Comparison of ENCODE assay signal across 27 cellular contexts in the genomic region with DNA sequence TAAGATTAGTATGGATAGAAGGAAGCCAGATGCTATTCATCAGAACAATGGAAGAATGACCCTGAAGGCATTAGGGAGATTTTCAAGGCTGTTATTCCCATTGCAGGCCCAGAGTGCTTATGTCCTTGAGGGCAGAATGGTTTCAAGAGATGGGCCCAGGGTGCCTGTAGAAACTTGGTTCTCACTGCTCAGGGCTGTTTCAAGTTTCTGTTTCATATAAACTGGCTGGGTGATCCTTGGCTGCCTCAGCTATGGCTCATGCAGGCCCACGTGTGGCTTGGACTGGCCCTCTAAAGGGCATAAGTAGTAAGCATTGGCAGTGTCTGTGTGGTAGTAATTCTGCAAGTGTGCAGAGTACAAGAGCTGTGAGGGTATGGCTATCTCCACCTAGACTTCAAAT.
DNase-seq lines count a peak whose midpoint lies in the region; ATAC-seq and TF ChIP-seq lines count a peak whose summit lies in the region.
"Had no signal": no experiment of that assay in that cellular context is flagged by ENCODE, and none has a peak within 500 bp of the region (broad histone marks: within the 10 kb centered on the region; RNA-seq: fewer than 3 reads in every experiment).

No MANE protein-coding gene starts in this region.

- no peak overlapping the region for H2BK5ac ChIP-seq in mesendoderm (ENCODE audit: low read length)

- no peak overlapping the region for H2AK5ac ChIP-seq in mesendoderm (ENCODE audit: low read length)

- H2AFZ ChIP-seq in GM23338 = no peak overlapping the region

- H3K27ac Mint-ChIP-seq in nephron progenitor cell (no peak overlapping the region), GM23338 (no peak overlapping the region)
- H3K27ac Mint-ChIP-seq: activated B cell treated with CpG ODN at 0.5 μM for 24 hours; activated naive CD8-positive, alpha-beta T cell treated with anti-CD3 and anti-CD28 coated beads for 36 hours; activated T-cell treated with anti-CD3 and anti-CD28 coated beads, Interleukin-2, amount 50 U/mL, for 24 hours; B cell; CD8-positive, alpha-beta T cell; stimulated activated naive CD8-positive, alpha-beta T cell treated with anti-CD3 and anti-CD28 coated beads, Interleukin-15, Interleukin-2, amounts not matched to agents 100 ng/mL and 50 ng/mL, for 24 hours had no signal

- H3K27me3 Mint-ChIP-seq in nephron progenitor cell (ENCODE audit: low read depth, poor library complexity) (peaks cover 3% of the 10 kb centered on the region), GM23338 (ENCODE audit: insufficient read depth, low read depth, poor library complexity) (peaks cover 2% of the 10 kb centered on the region)
- H3K27me3 Mint-ChIP-seq: activated B cell treated with CpG ODN at 0.5 μM for 24 hours; activated naive CD8-positive, alpha-beta T cell treated with anti-CD3 and anti-CD28 coated beads for 36 hours; activated T-cell treated with anti-CD3 and anti-CD28 coated beads, Interleukin-2, amount 50 U/mL, for 24 hours; stimulated activated naive CD8-positive, alpha-beta T cell treated with anti-CD3 and anti-CD28 coated beads, Interleukin-15, Interleukin-2, amounts not matched to agents 100 ng/mL and 50 ng/mL, for 24 hours had no signal

- H3K79me1 ChIP-seq in mesendoderm (ENCODE audit: low read length) = no peaks in the 10 kb centered on the region

- H3K9me2 ChIP-seq in GM23338 (ENCODE audit: insufficient read depth) = no peaks in the 10 kb centered on the region; the same call in 1 of the 2 replicates

- no peaks in the 10 kb centered on the region for H3F3A ChIP-seq in GM23338 (replicated peaks; ENCODE audit: low read depth)

- H3K56ac ChIP-seq in mesendoderm (ENCODE audit: low read length) = no peak overlapping the region

- no peaks in the 10 kb centered on the region for H3K36me3 Mint-ChIP-seq in nephron progenitor cell (ENCODE audit: low read depth)
- H3K36me3 Mint-ChIP-seq in GM23338 (ENCODE audit: low read depth) = no peaks in the 10 kb centered on the region
- H3K36me3 Mint-ChIP-seq: activated naive CD8-positive, alpha-beta T cell treated with anti-CD3 and anti-CD28 coated beads for 36 hours; CD8-positive, alpha-beta T cell had no signal

- no peak overlapping the region for H3K9ac ChIP-seq in mesendoderm (ENCODE audit: low read length)

- no peak overlapping the region for H4K8ac ChIP-seq in mesendoderm (ENCODE audit: low read depth, low read length)

- H3K4me3 Mint-ChIP-seq in nephron progenitor cell (no peak overlapping the region), GM23338 (no peak overlapping the region)
- H3K4me3 Mint-ChIP-seq: activated B cell treated with CpG ODN at 0.5 μM for 24 hours; activated naive CD8-positive, alpha-beta T cell treated with anti-CD3 and anti-CD28 coated beads for 36 hours; activated T-cell treated with anti-CD3 and anti-CD28 coated beads, Interleukin-2, amount 50 U/mL, for 24 hours; B cell; CD8-positive, alpha-beta T cell; stimulated activated naive CD8-positive, alpha-beta T cell treated with anti-CD3 and anti-CD28 coated beads, Interleukin-15, Interleukin-2, amounts not matched to agents 100 ng/mL and 50 ng/mL, for 24 hours had no signal

- H3K23ac ChIP-seq in mesendoderm (ENCODE audit: low read length) = no peak overlapping the region

- H3K4me2 ChIP-seq in mesendoderm (ENCODE audit: low read length) = no peak overlapping the region
- H3K4me2 ChIP-seq in GM23338 = no peak overlapping the region

- H2BK120ac ChIP-seq in mesendoderm (ENCODE audit: low read depth, low read length) = no peak overlapping the region

- H3K9me3 Mint-ChIP-seq in nephron progenitor cell = no peaks in the 10 kb centered on the region
- no peaks in the 10 kb centered on the region; the same call in 2 of the 3 replicates for H3K9me3 Mint-ChIP-seq in GM23338
- H3K9me3 Mint-ChIP-seq: activated B cell treated with CpG ODN at 0.5 μM for 24 hours; activated naive CD8-positive, alpha-beta T cell treated with anti-CD3 and anti-CD28 coated beads for 36 hours; activated T-cell treated with anti-CD3 and anti-CD28 coated beads, Interleukin-2, amount 50 U/mL, for 24 hours; CD8-positive, alpha-beta T cell; stimulated activated naive CD8-positive, alpha-beta T cell treated with anti-CD3 and anti-CD28 coated beads, Interleukin-15, Interleukin-2, amounts not matched to agents 100 ng/mL and 50 ng/mL, for 24 hours had no signal

- H3K4me1 ChIP-seq in mesendoderm (ENCODE audit: control insufficient read depth, low read depth, low read length) (no peaks in the 10 kb centered on the region), GM23338 (ENCODE audit: insufficient read depth) (no peaks in the 10 kb centered on the region)
- H3K4me1 ChIP-seq: vagina had no signal

- no peaks in the 10 kb centered on the region for H3K79me2 ChIP-seq in mesendoderm (ENCODE audit: control insufficient read depth, insufficient read depth, low read length)
- no peaks in the 10 kb centered on the region for H3K79me2 ChIP-seq in GM23338 (replicated peaks; ENCODE audit: insufficient read depth)

- no peak overlapping the region for H2BK15ac ChIP-seq in mesendoderm (replicated peaks; ENCODE audit: low read depth)

- H3K27ac ChIP-seq in mesendoderm (ENCODE audit: low read depth, low read length) = no peak overlapping the region
- no peak overlapping the region for H3K27ac ChIP-seq in GM23338 (ENCODE audit: low read depth)
- H3K27ac ChIP-seq: ovary, RWPE1, vagina had no signal

- H3K4me3 ChIP-seq in mesendoderm (ENCODE audit: low read length) (no peak overlapping the region), GM23338 (no peak overlapping the region)
- H3K4me3 ChIP-seq: ovary, vagina had no signal

- no CpG with 5 or more reads among the region's 1 CpG for WGBS in mesendoderm (ENCODE audit: extremely low coverage, insufficient coverage, low lambda C conversion rate)

- no peak overlapping the region for H4K5ac ChIP-seq in mesendoderm (ENCODE audit: low read length)

- ATAC-seq in GM19324 (IDR thresholded peaks at IDR 0.05; ENCODE audit: low FRiP score, unreplicated experiment) = peak; percentile 82
- peak; percentile 56 for ATAC-seq in HG02763 (IDR thresholded peaks at IDR 0.05; ENCODE audit: unreplicated experiment)
- ATAC-seq in GM23338 = no peak
- ATAC-seq: CD8-positive, alpha-beta T cell; HepG2; left cardiac atrium had no signal

- no peaks in the 10 kb centered on the region for H4K20me1 ChIP-seq in GM23338 (replicated peaks; ENCODE audit: insufficient read depth)

- H3K27me3 ChIP-seq in mesendoderm (ENCODE audit: insufficient read depth, low read length, poor library complexity) (no peaks in the 10 kb centered on the region), GM23338 (ENCODE audit: insufficient read depth) (no peaks in the 10 kb centered on the region)
- H3K27me3 ChIP-seq: ovary, vagina had no signal

- H3K4me1 Mint-ChIP-seq in nephron progenitor cell (peaks cover 14% of the 10 kb centered on the region), GM23338 (no peaks in the 10 kb centered on the region; the same call in 2 of the 3 replicates)
- H3K4me1 Mint-ChIP-seq: activated B cell treated with CpG ODN at 0.5 μM for 24 hours; activated naive CD8-positive, alpha-beta T cell treated with anti-CD3 and anti-CD28 coated beads for 36 hours; B cell had no signal

- peak; percentile 24 for DNase-seq in RPMI7951 (ENCODE audit: low read depth)
- DNase-seq in mesendoderm = peak; percentile 54
- no peak for DNase-seq in NCI-H345 (lab: John Stamatoyannopoulos, UW)
- DNase-seq in Ammon's horn (ENCODE audit: low spot score) = no peak
- DNase-seq in nephron progenitor cell = no peak
- DNase-seq in GM23338 (ENCODE audit: low spot score) = no peak
- DNase-seq: activated B cell treated with CpG ODN at 0.5 μM for 24 hours; activated CD4-positive, alpha-beta T cell treated with anti-CD3 and anti-CD28 coated beads, Interleukin-2, amount 50 U/mL, for 1 hour; activated gamma-delta T cell; activated naive CD8-positive, alpha-beta T cell treated with anti-CD3 and anti-CD28 coated beads for 36 hours; activated T-cell treated with anti-CD3 and anti-CD28 coated beads, Interleukin-2, amount 50 U/mL, for 24 hours; anterior cingulate cortex; CD8-positive, alpha-beta T cell; H7; hypothalamus; left cardiac atrium; NCI-H446; NCI-H774; ovary; small intestine had no signal

- H3K18ac ChIP-seq in mesendoderm (ENCODE audit: low read length) = no peak overlapping the region

- H3K4ac ChIP-seq in mesendoderm (ENCODE audit: low read depth, low read length) = no peak overlapping the region

- H3K36me3 ChIP-seq in mesendoderm (ENCODE audit: control insufficient read depth, insufficient read depth, low read length) (no peaks in the 10 kb centered on the region), GM23338 (ENCODE audit: insufficient read depth) (no peaks in the 10 kb centered on the region)
- H3K36me3 ChIP-seq: ovary, vagina had no signal

- no peak for TF ChIP-seq CTCF in nephron progenitor cell (IDR thresholded peaks at IDR 0.05)
- TF ChIP-seq CTCF in GM23338 (conservative IDR thresholded peaks at IDR 0.05; ENCODE audit: low read depth in 2 of 2) = no peak

TF ChIP-seq in GM23338, 12 proteins besides CTCF, POLR2A, EP300 and RAD21 (continues in another document):
- TF ChIP-seq, protein P1, sequence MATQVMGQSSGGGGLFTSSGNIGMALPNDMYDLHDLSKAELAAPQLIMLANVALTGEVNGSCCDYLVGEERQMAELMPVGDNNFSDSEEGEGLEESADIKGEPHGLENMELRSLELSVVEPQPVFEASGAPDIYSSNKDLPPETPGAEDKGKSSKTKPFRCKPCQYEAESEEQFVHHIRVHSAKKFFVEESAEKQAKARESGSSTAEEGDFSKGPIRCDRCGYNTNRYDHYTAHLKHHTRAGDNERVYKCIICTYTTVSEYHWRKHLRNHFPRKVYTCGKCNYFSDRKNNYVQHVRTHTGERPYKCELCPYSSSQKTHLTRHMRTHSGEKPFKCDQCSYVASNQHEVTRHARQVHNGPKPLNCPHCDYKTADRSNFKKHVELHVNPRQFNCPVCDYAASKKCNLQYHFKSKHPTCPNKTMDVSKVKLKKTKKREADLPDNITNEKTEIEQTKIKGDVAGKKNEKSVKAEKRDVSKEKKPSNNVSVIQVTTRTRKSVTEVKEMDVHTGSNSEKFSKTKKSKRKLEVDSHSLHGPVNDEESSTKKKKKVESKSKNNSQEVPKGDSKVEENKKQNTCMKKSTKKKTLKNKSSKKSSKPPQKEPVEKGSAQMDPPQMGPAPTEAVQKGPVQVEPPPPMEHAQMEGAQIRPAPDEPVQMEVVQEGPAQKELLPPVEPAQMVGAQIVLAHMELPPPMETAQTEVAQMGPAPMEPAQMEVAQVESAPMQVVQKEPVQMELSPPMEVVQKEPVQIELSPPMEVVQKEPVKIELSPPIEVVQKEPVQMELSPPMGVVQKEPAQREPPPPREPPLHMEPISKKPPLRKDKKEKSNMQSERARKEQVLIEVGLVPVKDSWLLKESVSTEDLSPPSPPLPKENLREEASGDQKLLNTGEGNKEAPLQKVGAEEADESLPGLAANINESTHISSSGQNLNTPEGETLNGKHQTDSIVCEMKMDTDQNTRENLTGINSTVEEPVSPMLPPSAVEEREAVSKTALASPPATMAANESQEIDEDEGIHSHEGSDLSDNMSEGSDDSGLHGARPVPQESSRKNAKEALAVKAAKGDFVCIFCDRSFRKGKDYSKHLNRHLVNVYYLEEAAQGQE (IDR thresholded peaks at IDR 0.05; ENCODE audit: unreplicated experiment) = no peak
- no peak for TF ChIP-seq CREB1 (CRISPR knock-in tag; IDR thresholded peaks at IDR 0.05; ENCODE audit: low read depth)
- no peak for TF ChIP-seq EZH2 (IDR thresholded peaks at IDR 0.05; ENCODE audit: low read depth, unreplicated experiment)

Comparison
In these comparisons a context has a peak if more than half of its experiments do, and no peak if none do; other contexts are left out.
1. DNase-seq: peak in RPMI7951 (single experiment) and mesendoderm (single experiment); none in NCI-H345 (single experiment), Ammon's horn (single experiment), nephron progenitor cell (single experiment) and GM23338 (single experiment).